In the genomic region with DNA sequence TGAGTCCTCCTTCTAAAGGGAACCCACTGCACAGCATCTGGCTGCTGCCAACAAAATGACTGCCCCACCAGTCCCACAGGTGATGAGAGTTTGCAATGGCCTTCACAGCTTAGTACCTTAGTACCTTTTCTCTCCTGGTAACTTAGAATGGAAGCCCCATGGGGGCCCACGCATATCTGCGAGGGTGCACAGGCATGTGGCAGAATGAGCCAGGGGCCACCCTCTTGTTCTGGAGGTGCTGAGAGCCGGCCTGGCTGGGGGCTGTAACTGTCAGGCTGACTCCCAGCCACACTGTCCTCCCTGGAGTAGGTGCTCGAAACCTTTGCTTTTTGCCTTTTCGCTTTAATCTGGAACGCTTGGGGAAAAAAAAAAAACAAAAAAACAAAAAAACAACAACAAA, we compare ENCODE assay signal across 11 cellular contexts.
DNase-seq lines count a peak whose midpoint lies in the region; ATAC-seq and TF ChIP-seq lines count a peak whose summit lies in the region.
"Had no signal": no experiment of that assay in that cellular context is flagged by ENCODE, and none has a peak within 500 bp of the region (broad histone marks: within the 10 kb centered on the region; RNA-seq: fewer than 3 reads in every experiment).

No MANE protein-coding gene starts in this region.

- intact Hi-C loops in Right ventricle myocardium superior (cut with DNase I) (no loop called here), Right ventricle myocardium inferior (cut with DNase I) (no loop called here), uterus (cut with DNase I; ENCODE audit: low total_unique reads) (no loop called here), mucosa of descending colon (cut with DNase I, micrococcal nuclease) (no loop called here)

- no peak for TF ChIP-seq POLR2A in uterus (IDR thresholded peaks at IDR 0.05)

- no peak overlapping the region for H2BK15ac ChIP-seq in neuronal stem cell (ENCODE audit: low read length)

- H2BK120ac ChIP-seq in neuronal stem cell (ENCODE audit: low read depth, low read length): no peak overlapping the region

- TF ChIP-seq CTCF in uterus (IDR thresholded peaks at IDR 0.05): no peak
- no peak for TF ChIP-seq CTCF in mucosa of descending colon (IDR thresholded peaks at IDR 0.05)

- H3K79me1 ChIP-seq in neuronal stem cell (ENCODE audit: low read depth, low read length): peaks cover 2% of the 10 kb centered on the region

- DNase-seq in Right ventricle myocardium superior: no peak
- no peak for DNase-seq in Right ventricle myocardium inferior (ENCODE audit: missing footprints)
- no peak for DNase-seq in neuronal stem cell (ENCODE audit: low spot score)
- DNase-seq in uterus: no peak
- DNase-seq in mucosa of descending colon: no peak
- no peak for DNase-seq in stimulated activated CD4-positive, alpha-beta T cell treated with anti-CD3 and anti-CD28 coated beads, Interleukin-4, amount 100 ng/mL, for 1 hour
- DNase-seq in NCI-H2196 treated with DMSO at 0.1 percent for 48 hours (lab: John Stamatoyannopoulos, UW; ENCODE audit: unreplicated experiment): no peak
- DNase-seq: activated effector memory CD4-positive, alpha-beta T cell treated with Interleukin-2 at 50 U/mL for 16 hours; trophoblast cell had no signal

- H2AK5ac ChIP-seq in neuronal stem cell (ENCODE audit: low read depth, low read length): peak overlapping the region; percentile 22

- H2BK12ac ChIP-seq in neuronal stem cell (ENCODE audit: low read length): no peak overlapping the region

- no peak overlapping the region for H2AFZ ChIP-seq in neuronal stem cell (ENCODE audit: low read length)

- H4K91ac ChIP-seq in neuronal stem cell (ENCODE audit: low read depth, low read length, poor library complexity): no peak overlapping the region

- no peak overlapping the region for H3K18ac ChIP-seq in neuronal stem cell (ENCODE audit: low read length)

- H3K27ac ChIP-seq in esophagus (ENCODE audit: low read depth in 2 of 2, low read length in 1 of 2) (peak overlapping the region; percentile 65 to 76), neuronal stem cell (replicated peaks; ENCODE audit: low read length) (no peak overlapping the region), uterus (peak overlapping the region; percentile 62 to 72)

- H4K8ac ChIP-seq in neuronal stem cell (ENCODE audit: low read depth, low read length): no peak overlapping the region

- H3K4me2 ChIP-seq in neuronal stem cell (ENCODE audit: insufficient read depth, low read length, poor library complexity, severe bottlenecking): no peak overlapping the region

- H3K14ac ChIP-seq in neuronal stem cell (ENCODE audit: low read length): no peak overlapping the region

- H3K4me3 ChIP-seq in esophagus (ENCODE audit: low read depth in 1 of 2, low read length in 2 of 2) (no peak overlapping the region), neuronal stem cell (ENCODE audit: low read length in 2 of 2) (no peak overlapping the region), uterus (no peak overlapping the region), mucosa of descending colon (no peak overlapping the region)

- WGBS in esophagus, 2 donors: 89 to 98% methylated on average over 6 of the region's 6 CpGs
- no CpG with 5 or more reads among the region's 6 CpGs for WGBS in neuronal stem cell (ENCODE audit: extremely low coverage in 2 of 2, insufficient read length in 2 of 2, insufficient replicate concordance in 1 of 2), 2 donors

- H3K27me3 ChIP-seq in esophagus (ENCODE audit: control insufficient read depth in 1 of 2, insufficient read depth in 2 of 2, low read length in 2 of 2) (no peaks in the 10 kb centered on the region), neuronal stem cell (ENCODE audit: control insufficient read depth in 3 of 3, insufficient read depth in 3 of 3, low read depth in 1 of 3, low read length in 3 of 3) (no peaks in the 10 kb centered on the region), uterus (no peaks in the 10 kb centered on the region)

- no peaks in the 10 kb centered on the region for H3K9me3 ChIP-seq in esophagus (ENCODE audit: control insufficient read depth in 2 of 2, insufficient read depth in 1 of 2, low read depth in 1 of 2, low read length in 1 of 2)
- H3K9me3 ChIP-seq in neuronal stem cell (replicated peaks in 1 of 2; ENCODE audit: control insufficient read depth in 2 of 2, insufficient read depth in 1 of 2, low read depth in 1 of 2, low read length in 2 of 2): peaks cover 1 to 2% of the 10 kb centered on the region in 2 donors
- no peaks in the 10 kb centered on the region for H3K9me3 ChIP-seq in uterus
- no peaks in the 10 kb centered on the region for H3K9me3 ChIP-seq in mucosa of descending colon

- H3K4ac ChIP-seq in neuronal stem cell (ENCODE audit: low read length): no peak overlapping the region

- ATAC-seq in Right ventricle myocardium superior (ENCODE audit: poor library complexity) (peak; percentile 4), Right ventricle myocardium inferior (no peak), mucosa of descending colon (no peak)
- ATAC-seq: activated CD4-positive, CD25-positive, alpha-beta regulatory T cell treated with anti-CD3 and anti-CD28 coated beads, Interleukin-2, amount 50 U/mL, for 24 hours had no signal

- no peak overlapping the region for H2BK5ac ChIP-seq in neuronal stem cell (ENCODE audit: low read length)

- H3K4me1 ChIP-seq in esophagus (ENCODE audit: control insufficient read depth in 2 of 2, insufficient read depth in 2 of 2, low read length in 1 of 2) (peaks cover 5 to 15% of the 10 kb centered on the region in 2 donors), neuronal stem cell (ENCODE audit: control insufficient read depth in 2 of 2, insufficient read depth in 1 of 2, low read depth in 1 of 2, low read length in 2 of 2) (peaks cover 21 to 23% of the 10 kb centered on the region in 2 donors), uterus (peaks cover 8 to 19% of the 10 kb centered on the region in 2 donors), mucosa of descending colon (ENCODE audit: low read depth) (peaks cover 16% of the 10 kb centered on the region)

- H3K23ac ChIP-seq in neuronal stem cell (ENCODE audit: low read depth, low read length, poor library complexity): no peak overlapping the region

- H3K36me3 ChIP-seq in esophagus (ENCODE audit: control insufficient read depth in 2 of 2, insufficient read depth in 2 of 2, low read length in 1 of 2) (no peaks in the 10 kb centered on the region), neuronal stem cell (replicated peaks in 1 of 2; ENCODE audit: control insufficient read depth in 2 of 2, insufficient read depth in 2 of 2, low read length in 2 of 2) (no peaks in the 10 kb centered on the region), uterus (no peaks in the 10 kb centered on the region), mucosa of descending colon (ENCODE audit: low read depth) (no peaks in the 10 kb centered on the region)

- no peak overlapping the region for H3K9ac ChIP-seq in neuronal stem cell (ENCODE audit: low read depth, low read length, poor library complexity)
